18 cellular contexts compared by ENCODE assay signal in the genomic region with DNA sequence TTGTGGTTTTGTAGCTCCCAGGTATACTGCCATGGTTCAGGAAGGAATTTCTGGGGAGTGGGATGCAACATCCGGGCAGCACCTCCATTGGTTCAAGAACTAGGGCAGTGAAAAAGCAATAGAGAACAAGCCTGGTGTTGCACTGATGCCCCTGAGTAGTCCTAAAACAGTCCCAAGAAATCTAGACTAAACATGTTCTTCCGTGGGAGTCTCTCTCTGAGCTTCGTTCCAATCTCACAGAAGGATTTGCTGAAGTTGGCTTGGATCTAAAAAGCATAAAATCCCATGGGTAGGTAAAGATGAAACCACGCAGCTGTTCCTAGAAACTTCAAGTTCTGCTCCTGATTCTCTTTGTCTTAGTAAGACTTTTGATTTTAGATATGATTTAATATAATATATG.
DNase-seq lines count a peak whose midpoint lies in the region; ATAC-seq and TF ChIP-seq lines count a peak whose summit lies in the region.
"Had no signal": no experiment of that assay in that cellular context is flagged by ENCODE, and none has a peak within 500 bp of the region (broad histone marks: within the 10 kb centered on the region; RNA-seq: fewer than 3 reads in every experiment).

No MANE protein-coding gene starts in this region.

- TF ChIP-seq CTCF in right atrium auricular region (IDR thresholded peaks at IDR 0.05): no peak
- no peak for TF ChIP-seq CTCF in fibroblast of pulmonary artery (IDR thresholded peaks at IDR 0.05; ENCODE audit: low read length, missing control alignments)
- no peak for TF ChIP-seq CTCF in left lung (IDR thresholded peaks at IDR 0.05)
- no peak for TF ChIP-seq CTCF in thyroid gland (IDR thresholded peaks at IDR 0.05)
- TF ChIP-seq CTCF in dorsolateral prefrontal cortex (IDR thresholded peaks at IDR 0.05 in 54 of 56, conservative IDR thresholded peaks at IDR 0.05 in 2 of 56; ENCODE audit: low read depth in 1 of 56, partially characterized antibody in 56 of 56): no peak

- H3K27me3 ChIP-seq in right atrium auricular region (no peaks in the 10 kb centered on the region), left lung (no peaks in the 10 kb centered on the region), thyroid gland (no peaks in the 10 kb centered on the region), dorsolateral prefrontal cortex (no peaks in the 10 kb centered on the region)

- 60 to 65% methylated on average over 4 of the region's 4 CpGs for WGBS in thyroid gland, 2 donors

- no peak for DNase-seq in Right ventricle myocardium inferior (ENCODE audit: missing footprints)
- no peak for DNase-seq in right atrium auricular region (ENCODE audit: low spot score)
- peak; percentile 34 for DNase-seq in fibroblast of pulmonary artery (ENCODE audit: low read depth)
- DNase-seq in left lung: no peak
- no peak for DNase-seq in thyroid gland
- no peak for DNase-seq in HEK293T (ENCODE audit: extremely low spot score)
- DNase-seq in dorsolateral prefrontal cortex: no peak
- DNase-seq: 8988T, COR-L47, DMS153, EL, NCI-H1105 treated with DMSO at 0.1 percent for 48 hours, NCI-H187 treated with DMSO at 0.1 percent for 48 hours, NCI-H2171, NCI-H510A had no signal

- intact Hi-C loops in Right ventricle myocardium inferior (cut with DNase I) (no loop called here), left lung (cut with DNase I) (no loop called here), thyroid gland (cut with DNase I) (no loop called here), dorsolateral prefrontal cortex (cut with DNase I) (no loop called here)

- H3K4me1 ChIP-seq in right atrium auricular region: peaks cover 0 to 17% of the 10 kb centered on the region in 2 donors
- peaks cover 0 to 5% of the 10 kb centered on the region in 2 donors for H3K4me1 ChIP-seq in left lung
- H3K4me1 ChIP-seq in thyroid gland: peaks cover 7 to 14% of the 10 kb centered on the region in 2 donors

- TF ChIP-seq POLR2A in thyroid gland (IDR thresholded peaks at IDR 0.05): no peak

- H3K9me3 ChIP-seq in right atrium auricular region: no peaks in the 10 kb centered on the region
- no peaks in the 10 kb centered on the region for H3K9me3 ChIP-seq in left lung
- no peaks in the 10 kb centered on the region for H3K9me3 ChIP-seq in thyroid gland

- CTCF ChIA-PET in HEK293T (lab: Yijun Ruan, JAX): no interaction called here

- H3K4me3 ChIP-seq in right atrium auricular region (no peak overlapping the region), fibroblast of pulmonary artery (replicated peaks; ENCODE audit: low read depth, low read length) (no peak overlapping the region), left lung (no peak overlapping the region), thyroid gland (replicated peaks in 1 of 3) (no peak overlapping the region), dorsolateral prefrontal cortex (no peak overlapping the region)

- peak overlapping the region in 1 of 2 donors; percentile 53 for H3K27ac ChIP-seq in right atrium auricular region
- peak overlapping the region in 1 of 2 donors; percentile 15 for H3K27ac ChIP-seq in left lung
- peak overlapping the region; percentile 0 to 34 (median 3) for H3K27ac ChIP-seq in thyroid gland
- peak overlapping the region in 21 of 59 donors; percentile 8 to 71 (median 37) for H3K27ac ChIP-seq in dorsolateral prefrontal cortex
- H3K27ac ChIP-seq: C4-2B had no signal

- POLR2A ChIA-PET in HEK293T (lab: Yijun Ruan, JAX): no interaction called here

- H3K36me3 ChIP-seq in right atrium auricular region (no peaks in the 10 kb centered on the region), left lung (no peaks in the 10 kb centered on the region), thyroid gland (no peaks in the 10 kb centered on the region)

- ATAC-seq in Right ventricle myocardium inferior: peak; percentile 85
- peak; percentile 44 for ATAC-seq in left lung
- ATAC-seq in GM21381 (IDR thresholded peaks at IDR 0.05; ENCODE audit: unreplicated experiment): no peak
- ATAC-seq: HepG2 had no signal

TF ChIP-seq in HEK293T, 16 proteins besides CTCF, POLR2A, EP300 and RAD21:
- TF ChIP-seq FOXM1 (IDR thresholded peaks at IDR 0.05; ENCODE audit: borderline replicate concordance): no peak
- no peak for TF ChIP-seq ARNT (IDR thresholded peaks at IDR 0.05)
- no peak for TF ChIP-seq FOXA1 (IDR thresholded peaks at IDR 0.05)
- no peak for TF ChIP-seq NFRKB (IDR thresholded peaks at IDR 0.05)
- TF ChIP-seq CTBP1 (IDR thresholded peaks at IDR 0.05; ENCODE audit: borderline replicate concordance): no peak
- TF ChIP-seq SP1 (IDR thresholded peaks at IDR 0.05): no peak
- TF ChIP-seq ZNF384 (IDR thresholded peaks at IDR 0.05): no peak
- no peak for TF ChIP-seq ELF4 (IDR thresholded peaks at IDR 0.05)
- TF ChIP-seq SUZ12 (IDR thresholded peaks at IDR 0.05): no peak
- no peak for TF ChIP-seq TARDBP (IDR thresholded peaks at IDR 0.05)
- no peak for TF ChIP-seq L3MBTL2 (conservative IDR thresholded peaks at IDR 0.05)
- TF ChIP-seq, protein P1, sequence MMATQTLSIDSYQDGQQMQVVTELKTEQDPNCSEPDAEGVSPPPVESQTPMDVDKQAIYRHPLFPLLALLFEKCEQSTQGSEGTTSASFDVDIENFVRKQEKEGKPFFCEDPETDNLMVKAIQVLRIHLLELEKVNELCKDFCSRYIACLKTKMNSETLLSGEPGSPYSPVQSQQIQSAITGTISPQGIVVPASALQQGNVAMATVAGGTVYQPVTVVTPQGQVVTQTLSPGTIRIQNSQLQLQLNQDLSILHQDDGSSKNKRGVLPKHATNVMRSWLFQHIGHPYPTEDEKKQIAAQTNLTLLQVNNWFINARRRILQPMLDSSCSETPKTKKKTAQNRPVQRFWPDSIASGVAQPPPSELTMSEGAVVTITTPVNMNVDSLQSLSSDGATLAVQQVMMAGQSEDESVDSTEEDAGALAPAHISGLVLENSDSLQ (IDR thresholded peaks at IDR 0.05): no peak
- no peak for TF ChIP-seq LEF1 (IDR thresholded peaks at IDR 0.05; ENCODE audit: borderline replicate concordance)
- TF ChIP-seq FOXK2 (IDR thresholded peaks at IDR 0.05): no peak
